Comparison of ENCODE assay signal across 8 cellular contexts in genomic region chr16:67807148-67807682, GRCh38. TPM values are rescaled to one million over a fixed set of nuclear protein-coding genes. Genes with fewer than 3 reads are reported as not detected.
A peak's percentile ranks its signal among the peaks of the same experiment; 100 is the strongest.
DNase-seq lines count a peak whose midpoint lies in the region; ATAC-seq, FAIRE-seq and TF ChIP-seq lines count a peak whose summit lies in the region.

No MANE protein-coding gene starts in this region.

- ATAC-seq in left lung (no peak), HG03097 (IDR thresholded peaks at IDR 0.05; ENCODE audit: low FRiP score, unreplicated experiment) (no peak)

- peak overlapping the region; percentile 76 for H3K27ac Mint-ChIP-seq in activated naive CD4-positive, alpha-beta T cell treated with anti-CD3 and anti-CD28 coated beads for 36 hours
- peak overlapping the region; percentile 93 for H3K27ac Mint-ChIP-seq in activated naive CD8-positive, alpha-beta T cell

- no peak for DNase-seq in activated naive CD4-positive, alpha-beta T cell treated with anti-CD3 and anti-CD28 coated beads for 36 hours
- no peak for DNase-seq in activated naive CD4-positive, alpha-beta T cell (lab: John Stamatoyannopoulos, UW)
- DNase-seq in left lung (peak in 1 of 2 donors; percentile 39), tibial artery (no peak), GM12891 (ENCODE audit: insufficient read length, low spot score) (no peak)
- no peak for DNase-seq in activated effector memory CD4-positive, alpha-beta T cell treated with Interleukin-2 at 50 U/mL for 16 hours

- H3K4me3 ChIP-seq in left lung = peak overlapping the region; percentile 90 to 92
- peak overlapping the region; percentile 91 for H3K4me3 ChIP-seq in tibial artery

- H3K36me3 ChIP-seq in left lung (peaks cover 0 to 15% of the 10 kb centered on the region in 2 donors), tibial artery (peaks cover 4 to 25% (median 5%) of the 10 kb centered on the region in 3 donors)

- no peak for TF ChIP-seq POLR2A in GM12891 (IDR thresholded peaks at IDR 0.05; ENCODE audit: low read depth, low read length)

- TF ChIP-seq CTCF in left lung (IDR thresholded peaks at IDR 0.05) (no peak), tibial artery (IDR thresholded peaks at IDR 0.05) (no peak)

- CTCF ChIA-PET in activated naive CD4-positive, alpha-beta T cell treated with anti-CD3 and anti-CD28 coated beads for 36 hours (lab: Charles Lee) = interaction anchor here (0.6 to 2.6 kb wide), 5 partner anchors 9 to 293 kb away, joined by 3 to 30 read pairs (median 3); no protein-coding TSS in a partner anchor

- H3K9me3 ChIP-seq in left lung (no peaks in the 10 kb centered on the region), tibial artery (no peaks in the 10 kb centered on the region)

- H3K9me3 Mint-ChIP-seq in activated naive CD4-positive, alpha-beta T cell treated with anti-CD3 and anti-CD28 coated beads for 36 hours = no peaks in the 10 kb centered on the region
- H3K9me3 Mint-ChIP-seq in activated naive CD8-positive, alpha-beta T cell (ENCODE audit: low read depth) = no peaks in the 10 kb centered on the region

- H3K4me1 ChIP-seq in left lung = peaks cover 11 to 32% of the 10 kb centered on the region in 2 donors
- H3K4me1 ChIP-seq in tibial artery = peaks cover 0 to 25% (median 15%) of the 10 kb centered on the region in 4 donors

- H3K36me3 Mint-ChIP-seq in activated naive CD4-positive, alpha-beta T cell treated with anti-CD3 and anti-CD28 coated beads for 36 hours (ENCODE audit: low read depth) = peaks cover 16% of the 10 kb centered on the region
- H3K36me3 Mint-ChIP-seq in activated naive CD8-positive, alpha-beta T cell = peaks cover 9% of the 10 kb centered on the region

- intact Hi-C loops in activated naive CD4-positive, alpha-beta T cell treated with anti-CD3 and anti-CD28 coated beads for 36 hours (cut with micrococcal nuclease) = loop anchor here (2.0 to 10.0 kb wide), 6 partner anchors 130 to 624 kb away; partner anchors contain the start of genes ACD, DDX28, DUS2 and ESRP2
- intact Hi-C loops in left lung (cut with DNase I) = no loop called here
- intact Hi-C loops in tibial artery (cut with DNase I; ENCODE audit: low total_unique reads) = loop anchor here (5.0 kb wide), 1 partner anchor 140 kb away; the partner anchor contains the start of genes C16orf86 and ENKD1

- H3K27ac ChIP-seq in left lung = peak overlapping the region in 1 of 2 donors; percentile 87
- peak overlapping the region; percentile 70 to 86 for H3K27ac ChIP-seq in tibial artery

- peaks cover 30% of the 10 kb centered on the region for H3K4me1 Mint-ChIP-seq in activated naive CD4-positive, alpha-beta T cell treated with anti-CD3 and anti-CD28 coated beads for 36 hours (ENCODE audit: low read depth)
- peaks cover 27% of the 10 kb centered on the region for H3K4me1 Mint-ChIP-seq in activated naive CD8-positive, alpha-beta T cell (ENCODE audit: low read depth)

- no peaks in the 10 kb centered on the region for H3K27me3 ChIP-seq in left lung
- no peaks in the 10 kb centered on the region for H3K27me3 ChIP-seq in tibial artery

- no peak for FAIRE-seq in GM12891 (lab: Jason Lieb, UNC)

- H3K27me3 Mint-ChIP-seq in activated naive CD4-positive, alpha-beta T cell treated with anti-CD3 and anti-CD28 coated beads for 36 hours (ENCODE audit: low read depth) = no peaks in the 10 kb centered on the region
- no peaks in the 10 kb centered on the region for H3K27me3 Mint-ChIP-seq in activated naive CD8-positive, alpha-beta T cell

- H3K4me3 Mint-ChIP-seq in activated naive CD4-positive, alpha-beta T cell treated with anti-CD3 and anti-CD28 coated beads for 36 hours = peak overlapping the region; percentile 86
- H3K4me3 Mint-ChIP-seq in activated naive CD8-positive, alpha-beta T cell = peak overlapping the region; percentile 91

TF ChIP-seq in GM12891, 5 proteins besides CTCF, POLR2A, EP300 and RAD21:
- no peak for TF ChIP-seq PAX5 (IDR thresholded peaks at IDR 0.05; ENCODE audit: insufficient read depth, low read length, severe bottlenecking)
- TF ChIP-seq POU2F2 (IDR thresholded peaks at IDR 0.05; ENCODE audit: low read depth, low read length) = no peak
- no peak for TF ChIP-seq SPI1 (IDR thresholded peaks at IDR 0.05; ENCODE audit: low read depth, low read length)
- TF ChIP-seq TAF1 (IDR thresholded peaks at IDR 0.05; ENCODE audit: low read depth, low read length) = no peak
- TF ChIP-seq POLR2AphosphoS5 (IDR thresholded peaks at IDR 0.05; ENCODE audit: low read depth, low read length) = no peak
TF ChIP-seq in GM12891: peak in this region for 0.

RNA-seq across cellular contexts. Expression of gene TSNAXIP1, which starts 0.5 kb away (rescaled TPM):
- total RNA-seq in activated naive CD4-positive, alpha-beta T cell treated with anti-CD3 and anti-CD28 coated beads for 36 hours = under 1 TPM; 0.35 to 0.50 TPM
- total RNA-seq in left lung = 1 to 10 TPM in 1 of 2 donors, under 1 TPM in 1; 0.52 to 4.4 TPM
- 0.45 TPM for polyA plus RNA-seq in GM12891 (2012; ENCODE audit: low read depth, missing spikeins)

RNA-seq across cellular contexts. Expression of gene RANBP10, which starts 0.9 kb away (rescaled TPM):
- total RNA-seq in activated naive CD4-positive, alpha-beta T cell treated with anti-CD3 and anti-CD28 coated beads for 36 hours = 10 to 100 TPM; 12.4 to 16.1 TPM
- 10 to 100 TPM; 16.8 to 18.0 TPM for total RNA-seq in left lung
- polyA plus RNA-seq in GM12891 (2012; ENCODE audit: low read depth, missing spikeins) = 6.4 TPM

RNA-seq across cellular contexts. Expression of gene THAP11, which starts 34.9 kb away (rescaled TPM):
- 10 to 100 TPM; 19.9 to 20.6 TPM for total RNA-seq in activated naive CD4-positive, alpha-beta T cell treated with anti-CD3 and anti-CD28 coated beads for 36 hours
- total RNA-seq in left lung = 10 to 100 TPM; 21.7 to 26.2 TPM
- polyA plus RNA-seq in GM12891 (2012; ENCODE audit: low read depth, missing spikeins) = 13.6 TPM

RNA-seq across cellular contexts. Expression of gene NUTF2, which starts 39.5 kb away (rescaled TPM):
- 100 to 1,000 TPM; 165 to 171 TPM for total RNA-seq in activated naive CD4-positive, alpha-beta T cell treated with anti-CD3 and anti-CD28 coated beads for 36 hours
- total RNA-seq in left lung = 10 to 100 TPM; 91.5 to 92.2 TPM
- 155 TPM for polyA plus RNA-seq in GM12891 (2012; ENCODE audit: low read depth, missing spikeins)

RNA-seq across cellular contexts. Expression of gene CENPT, which starts 40.3 kb away (rescaled TPM):
- total RNA-seq in activated naive CD4-positive, alpha-beta T cell treated with anti-CD3 and anti-CD28 coated beads for 36 hours = 10 to 100 TPM; 43.7 to 45.8 TPM
- total RNA-seq in left lung = 10 to 100 TPM; 30.8 to 37.9 TPM
- 28.0 TPM for polyA plus RNA-seq in GM12891 (2012; ENCODE audit: low read depth, missing spikeins)

Comparison
In these comparisons a context has a peak if more than half of its experiments do, and no peak if none do; other contexts are left out.
1. intact Hi-C loops: an anchor here in activated naive CD4-positive, alpha-beta T cell treated with anti-CD3 and anti-CD28 coated beads for 36 hours (2.0 to 10.0 kb wide) and tibial artery (5.0 kb wide); none called in left lung.